24 cellular contexts compared by ENCODE assay signal in genomic region chr3:128746881-128747280, GRCh38. TPM values are rescaled to one million over a fixed set of nuclear protein-coding genes. Genes with fewer than 3 reads are reported as not detected.
DNase-seq lines count a peak whose midpoint lies in the region; ATAC-seq, FAIRE-seq and TF ChIP-seq lines count a peak whose summit lies in the region.
"Had no signal": no experiment of that assay in that cellular context is flagged by ENCODE, and none has a peak within 500 bp of the region (broad histone marks: within the 10 kb centered on the region; RNA-seq: fewer than 3 reads in every experiment).

No MANE protein-coding gene starts in this region.

- no peak for TF ChIP-seq EP300 in HepG2 (IDR thresholded peaks at IDR 0.05; ENCODE audit: low read depth in 2 of 2, low read length in 2 of 2)
- no peak for TF ChIP-seq EP300 in HepG2 (CRISPR knock-in tag; IDR thresholded peaks at IDR 0.05; ENCODE audit: borderline replicate concordance)

- BruUV-seq in HepG2 (replicated peaks; lab: Mats Ljungman, UMichigan): no TSS peak

- H3K9me3 ChIP-seq in liver (ENCODE audit: control insufficient read depth in 4 of 4, low read length in 3 of 4): no peaks in the 10 kb centered on the region
- no peaks in the 10 kb centered on the region for H3K9me3 ChIP-seq in HepG2 (ENCODE audit: low read length)
- no peaks in the 10 kb centered on the region for H3K9me3 ChIP-seq in mucosa of descending colon
- no peaks in the 10 kb centered on the region for H3K9me3 ChIP-seq in small intestine (ENCODE audit: control insufficient read depth, low read depth)
- H3K9me3 ChIP-seq: A549 had no signal

- no peak overlapping the region for H2AFZ ChIP-seq in HepG2 (ENCODE audit: low read length)
- H2AFZ ChIP-seq: GM23248 had no signal

- DNase-seq in HepG2 (ENCODE audit: low spot score) (no peak), mucosa of descending colon (no peak), small intestine (peak; percentile 80), 8988T (no peak)
- DNase-seq: ACHN; AML-193; BE2C; CD4-positive, alpha-beta T cell; CD8-positive, alpha-beta memory T cell; DMS 273 treated with DMSO at 0.1 percent for 48 hours; DMS79 treated with DMSO at 0.1 percent for 48 hours; GF-D8; GM23248; H7; HCEC 1CT had no signal

- peaks cover 84% of the 10 kb centered on the region for H3K79me2 ChIP-seq in HepG2 (ENCODE audit: insufficient read depth, low read length)

- H3K27ac ChIP-seq in liver (ENCODE audit: low read depth in 1 of 2, low read length in 2 of 2): no peak overlapping the region
- H3K27ac ChIP-seq in HepG2 (ENCODE audit: extremely low read length, insufficient read depth, low read length): no peak overlapping the region
- H3K27ac ChIP-seq in small intestine (ENCODE audit: low read depth in 1 of 2, low read length in 1 of 2): no peak overlapping the region
- H3K27ac ChIP-seq: 22Rv1; A549; BLaER1 treated with 17β-estradiol and CSF1 and Interleukin-3, amounts not matched to agents 10 nM and 100 nM; GM23248 had no signal

- no peak for TF ChIP-seq RAD21 in liver (IDR thresholded peaks at IDR 0.05)
- no peak for TF ChIP-seq RAD21 in HepG2 (CRISPR knock-in tag; IDR thresholded peaks at IDR 0.05)

- ATAC-seq in HepG2 (no peak), mucosa of descending colon (peak; percentile 74), GM19397 (IDR thresholded peaks at IDR 0.05; ENCODE audit: unreplicated experiment) (no peak)
- ATAC-seq: A549 had no signal

- H4K20me1 ChIP-seq in HepG2 (ENCODE audit: insufficient read depth, low read length): peaks cover 39% of the 10 kb centered on the region

- H3K9ac ChIP-seq in liver (ENCODE audit: low read depth in 1 of 2, low read length in 2 of 2): no peak overlapping the region
- H3K9ac ChIP-seq in HepG2 (ENCODE audit: insufficient read depth, low read depth, low read length): no peak overlapping the region
- H3K9ac ChIP-seq: BLaER1 treated with 17β-estradiol and CSF1 and Interleukin-3, amounts not matched to agents 10 nM and 100 nM; GM23248 had no signal

- CTCF ChIA-PET in HepG2 (lab: Yijun Ruan, JAX; ENCODE audit: low intra/inter-chr PET ratio, low total read pairs): no interaction called here

- H3K4me1 ChIP-seq in liver (ENCODE audit: control insufficient read depth in 4 of 4, insufficient read depth in 4 of 4, low read length in 3 of 4) (peaks cover 2 to 14% (median 5%) of the 10 kb centered on the region in 4 donors), HepG2 (ENCODE audit: insufficient read depth, low read length) (no peaks in the 10 kb centered on the region), mucosa of descending colon (ENCODE audit: low read depth) (peaks cover 10% of the 10 kb centered on the region), small intestine (ENCODE audit: control insufficient read depth in 2 of 2, insufficient read depth in 1 of 2, low read depth in 1 of 2, low read length in 1 of 2) (peaks cover 0 to 4% of the 10 kb centered on the region in 2 donors)
- H3K4me1 ChIP-seq: A549, BE2C had no signal

- H3K4me2 ChIP-seq in HepG2 (ENCODE audit: low read depth, low read length): no peak overlapping the region
- H3K4me2 ChIP-seq: A549; BLaER1 treated with 17β-estradiol and CSF1 and Interleukin-3, amounts not matched to agents 10 nM and 100 nM had no signal

- WGBS in liver: 63% methylated on average over 2 of the region's 2 CpGs
- 92% methylated on average over 2 of the region's 2 CpGs for WGBS in HepG2 (ENCODE audit: low lambda C conversion rate)
- 26 to 74% (median 38%) methylated on average over 2 of the region's 2 CpGs for WGBS in small intestine, 3 donors

- TF ChIP-seq CTCF in liver (IDR thresholded peaks at IDR 0.05; ENCODE audit: low read depth, low read length, missing input control) (no peak), HepG2 (CRISPR knock-in tag; IDR thresholded peaks at IDR 0.05) (no peak), mucosa of descending colon (IDR thresholded peaks at IDR 0.05) (no peak)

- FAIRE-seq in HepG2 (lab: Jason Lieb, UNC) (no peak), small intestine (lab: Jason Lieb, UNC) (no peak)
- FAIRE-seq: A549, D721Med, GM12891, GM18507, H1 had no signal

- intact Hi-C loops in HepG2 (cut with micrococcal nuclease; ENCODE audit: unreplicated experiment) (no loop called here), mucosa of descending colon (cut with DNase I, micrococcal nuclease) (no loop called here)

- H3K4me3 ChIP-seq in liver (ENCODE audit: low read depth in 1 of 3, low read length in 3 of 3) (no peak overlapping the region), HepG2 (replicated peaks in 1 of 3; ENCODE audit: insufficient read depth in 1 of 3, low read depth in 2 of 3, low read length in 3 of 3) (no peak overlapping the region), mucosa of descending colon (no peak overlapping the region), small intestine (ENCODE audit: low read depth in 1 of 2, low read length in 2 of 2) (no peak overlapping the region)
- H3K4me3 ChIP-seq: A549; BLaER1 treated with 17β-estradiol and CSF1 and Interleukin-3, amounts not matched to agents 10 nM and 100 nM; GM23248 had no signal

- in situ Hi-C loops in HepG2 (cut with HindIII; ENCODE audit: extremely low pct_ligation_motif_present, low pct_unique_long_range_greater_than_20kb): no loop called here

- no peak for TF ChIP-seq POLR2A in HepG2 (IDR thresholded peaks at IDR 0.05; ENCODE audit: insufficient read depth in 1 of 2, low read depth in 2 of 2, low read length in 2 of 2)

- H3K36me3 ChIP-seq in liver (ENCODE audit: control insufficient read depth in 4 of 4, insufficient read depth in 3 of 4, low read depth in 1 of 4, low read length in 3 of 4) (peaks cover 0 to 6% (median 4%) of the 10 kb centered on the region in 4 donors), HepG2 (replicated peaks in 1 of 2; ENCODE audit: control insufficient read depth in 1 of 2, insufficient read depth in 2 of 2, low read length in 2 of 2) (peaks cover 4 to 15% of the 10 kb centered on the region in 2 experiments; a peak in 3 of 5 replicates), mucosa of descending colon (ENCODE audit: low read depth) (no peaks in the 10 kb centered on the region), small intestine (ENCODE audit: control insufficient read depth in 2 of 2, insufficient read depth in 2 of 2, low read length in 2 of 2) (no peaks in the 10 kb centered on the region)

- H3K27me3 ChIP-seq in liver (ENCODE audit: control insufficient read depth in 4 of 4, insufficient read depth in 4 of 4, low read length in 3 of 4) (no peaks in the 10 kb centered on the region), HepG2 (ENCODE audit: control insufficient read depth in 1 of 2, insufficient read depth in 2 of 2, low read length in 2 of 2) (no peaks in the 10 kb centered on the region), small intestine (ENCODE audit: control insufficient read depth in 2 of 2, insufficient read depth in 2 of 2, low read length in 2 of 2) (no peaks in the 10 kb centered on the region)
- H3K27me3 ChIP-seq: BE2C; BLaER1 treated with 17β-estradiol and CSF1 and Interleukin-3, amounts not matched to agents 10 nM and 100 nM had no signal

- POLR2A ChIA-PET in HepG2 (lab: Yijun Ruan, JAX): no interaction called here

TF ChIP-seq in liver, 16 proteins besides CTCF, POLR2A, EP300 and RAD21:
- TF ChIP-seq RXRA (IDR thresholded peaks at IDR 0.05) (no peak), HNF4G (IDR thresholded peaks at IDR 0.05) (no peak), HNF4A (conservative IDR thresholded peaks at IDR 0.05) (peak; percentile 26 to 34), NR2F2 (IDR thresholded peaks at IDR 0.05) (no peak)

TF ChIP-seq in HepG2, 621 proteins besides CTCF, POLR2A, EP300 and RAD21 (continues in another document):
- no peak for TF ChIP-seq ATF5 (CRISPR knock-in tag; IDR thresholded peaks at IDR 0.05; ENCODE audit: low read depth)
- TF ChIP-seq ZSCAN21 (CRISPR knock-in tag; IDR thresholded peaks at IDR 0.05; ENCODE audit: borderline replicate concordance): no peak
- TF ChIP-seq NBN (conservative IDR thresholded peaks at IDR 0.05): no peak

RNA-seq across cellular contexts. Expression of gene RAB7A, which starts 20.9 kb away (rescaled TPM):
- total RNA-seq in liver: 10 to 100 TPM; 34.6 to 39.1 TPM
- 10 to 100 TPM; 87.7 to 90.6 TPM for polyA plus RNA-seq in liver
- total RNA-seq in HepG2 (2016; rRNA removed; fragmentation: Illumina TruSeq; extraction: Trizol): 26.5 and 49.0 TPM in 2 replicates
- total RNA-seq in HepG2 (2016; cell fraction: cytosol; rRNA removed; fragmentation: Illumina TruSeq; extraction: Trizol; ENCODE audit: low read depth): 38.7 and 41.1 TPM in 2 replicates
- total RNA-seq in HepG2 (2016; cell fraction: insoluble cytoplasmic fraction; rRNA removed; fragmentation: Illumina TruSeq; extraction: Trizol): 28.3 and 46.8 TPM in 2 replicates
- 17.9 and 21.7 TPM in 2 replicates for total RNA-seq in HepG2 (2016; cell fraction: membrane; rRNA removed; fragmentation: Illumina TruSeq; extraction: Trizol)
- 23.4 and 24.9 TPM in 2 replicates for total RNA-seq in HepG2 (2016; cell fraction: nucleus; rRNA removed; fragmentation: Illumina TruSeq; extraction: Trizol)
- polyA plus RNA-seq in HepG2 (2011; rRNA removed): 151 and 182 TPM in 2 replicates
- polyA plus RNA-seq in HepG2 (2011; cell fraction: cytosol; rRNA removed): 150 and 192 TPM in 2 replicates
- 22.3 and 35.1 TPM in 2 replicates for polyA plus RNA-seq in HepG2 (2011; cell fraction: nucleus; rRNA removed)
- polyA plus RNA-seq in HepG2 (2012): 113 and 143 TPM in 2 replicates
- polyA plus RNA-seq in HepG2 (2016; cell fraction: cytosol; fragmentation: Illumina TruSeq; extraction: Trizol; ENCODE audit: low read depth): 9.2 and 10.5 TPM in 2 replicates
- 212 and 261 TPM in 2 replicates for polyA plus RNA-seq in HepG2 (2016; cell fraction: insoluble cytoplasmic fraction; fragmentation: Illumina TruSeq; extraction: Trizol; ENCODE audit: low read depth)
- 28.1 and 31.8 TPM in 2 replicates for polyA plus RNA-seq in HepG2 (2016; cell fraction: membrane; fragmentation: Illumina TruSeq; extraction: Trizol; ENCODE audit: low read depth)
- 82.8 and 96.0 TPM in 2 replicates for polyA plus RNA-seq in HepG2 (2016; cell fraction: nucleus; fragmentation: Illumina TruSeq; extraction: Trizol; ENCODE audit: insufficient read depth, low read depth)
- 149 and 160 TPM in 2 replicates for polyA minus RNA-seq in HepG2 (2011; rRNA and poly(A)+ RNA removed; ENCODE audit: low replicate concordance)
- polyA minus RNA-seq in HepG2 (2011; cell fraction: cytosol; rRNA and poly(A)+ RNA removed): 58.7 and 72.0 TPM in 2 replicates
- 34.9 and 44.1 TPM in 2 replicates for polyA minus RNA-seq in HepG2 (2011; cell fraction: nucleus; rRNA and poly(A)+ RNA removed)
- total RNA-seq in mucosa of descending colon: 100 to 1,000 TPM; 237 to 302 (median 265) TPM
- 100 to 1,000 TPM; 141 to 167 (median 162) TPM for polyA plus RNA-seq in small intestine
